ENCODE assay signal across 1 cellular context in genomic region chr4:16082038-16082423, GRCh38.
TF ChIP-seq lines count a peak whose summit lies in the region.

No MANE protein-coding gene starts in this region.

TF ChIP-seq in H1, 55 proteins besides CTCF, POLR2A, EP300 and RAD21 (continued from another document):
- TF ChIP-seq TBP (IDR thresholded peaks at IDR 0.05; ENCODE audit: low read depth, low read length) (no peak), TAF1 (IDR thresholded peaks at IDR 0.05; ENCODE audit: low read depth, low read length) (no peak), CBX5 (IDR thresholded peaks at IDR 0.05; ENCODE audit: low read depth, low read length) (no peak), TCF12 (IDR thresholded peaks at IDR 0.05; ENCODE audit: low read depth, low read length) (no peak), KDM5A (IDR thresholded peaks at IDR 0.05; ENCODE audit: low read length) (no peak), E2F6 (IDR thresholded peaks at IDR 0.05) (no peak), NRF1 (IDR thresholded peaks at IDR 0.05; ENCODE audit: low read depth, low read length) (no peak), FOSL1 (IDR thresholded peaks at IDR 0.05; ENCODE audit: insufficient read depth, low read depth, low read length) (no peak)
